In genomic region chr6:41636803-41637178, GRCh38 we compare ENCODE assay signal across 10 cellular contexts. TPM values are rescaled to one million over a fixed set of nuclear protein-coding genes. Genes with fewer than 3 reads are reported as not detected.
DNase-seq lines count a peak whose midpoint lies in the region; ATAC-seq and TF ChIP-seq lines count a peak whose summit lies in the region.
"Had no signal": no experiment of that assay in that cellular context is flagged by ENCODE, and none has a peak within 500 bp of the region (broad histone marks: within the 10 kb centered on the region; RNA-seq: fewer than 3 reads in every experiment).

No MANE protein-coding gene starts in this region.

- H3K4me1 Mint-ChIP-seq in neural progenitor cell = peaks cover 44% of the 10 kb centered on the region

- WGBS in gastroesophageal sphincter (ENCODE audit: low coverage in 1 of 2), 2 donors = 33 to 43% methylated on average over 1 to 15 of the region's 30 CpGs

- H3K27ac ChIP-seq in Peyer's patch = no peak overlapping the region
- no peak overlapping the region for H3K27ac ChIP-seq in gastroesophageal sphincter
- H3K27ac ChIP-seq in neural progenitor cell = no peak overlapping the region

- H3K27me3 ChIP-seq in Peyer's patch = peaks cover 6 to 17% of the 10 kb centered on the region in 2 donors
- H3K27me3 ChIP-seq in gastroesophageal sphincter = peaks cover 70% of the 10 kb centered on the region
- peaks cover 85% of the 10 kb centered on the region for H3K27me3 ChIP-seq in neural progenitor cell

- H3K9ac ChIP-seq in neural progenitor cell = no peak overlapping the region

- H3K36me3 ChIP-seq in Peyer's patch = no peaks in the 10 kb centered on the region
- no peaks in the 10 kb centered on the region for H3K36me3 ChIP-seq in gastroesophageal sphincter
- no peaks in the 10 kb centered on the region for H3K36me3 ChIP-seq in neural progenitor cell

- peaks cover 6% of the 10 kb centered on the region for H3F3A ChIP-seq in neural progenitor cell (ENCODE audit: low read depth)

- no peak for TF ChIP-seq EP300 in gastroesophageal sphincter (IDR thresholded peaks at IDR 0.05)

- ATAC-seq in gastroesophageal sphincter = peak; percentile 42
- ATAC-seq in GM18520 (IDR thresholded peaks at IDR 0.05; ENCODE audit: unreplicated experiment) = no peak
- no peak for ATAC-seq in HG02588 (IDR thresholded peaks at IDR 0.05; ENCODE audit: unreplicated experiment)

- peaks cover 34% of the 10 kb centered on the region for H3K27me3 Mint-ChIP-seq in neural progenitor cell (ENCODE audit: insufficient read depth, low read depth)

- DNase-seq in AG08396 (ENCODE audit: low spot score) (peak; percentile 54), Peyer's patch (peak in 2 of 3 donors; percentile 70 to 81), neural progenitor cell (ENCODE audit: low spot score) (peak; percentile 37), RPMI8226 (no peak)
- no peak for DNase-seq in activated T-cell treated with anti-CD3 and anti-CD28 coated beads, Interleukin-2, amount 50 U/mL, for 48 hours
- DNase-seq: activated CD8-positive, alpha-beta memory T cell treated with anti-CD3 and anti-CD28 coated beads, Interleukin-2, amount 50 U/mL, for 48 hours; foreskin fibroblast had no signal

- no peak for TF ChIP-seq POLR2A in Peyer's patch (IDR thresholded peaks at IDR 0.05)
- TF ChIP-seq POLR2A in gastroesophageal sphincter (IDR thresholded peaks at IDR 0.05) = no peak

- peak overlapping the region; percentile 95 for H3K4me2 ChIP-seq in neural progenitor cell

- peaks cover 21% of the 10 kb centered on the region for H3K79me2 ChIP-seq in neural progenitor cell (ENCODE audit: low read depth)

- peak overlapping the region; percentile 78 for H3K4me3 Mint-ChIP-seq in neural progenitor cell

- peaks cover 10% of the 10 kb centered on the region for H3K36me3 Mint-ChIP-seq in neural progenitor cell

- peak overlapping the region; percentile 48 for H2AFZ ChIP-seq in neural progenitor cell (replicated peaks)

- H3K4me3 ChIP-seq in Peyer's patch = peak overlapping the region in 3 of 4 donors; percentile 34 to 51 (median 44)
- H3K4me3 ChIP-seq in gastroesophageal sphincter = peak overlapping the region in 1 of 2 donors; percentile 51
- peak overlapping the region; percentile 76 for H3K4me3 ChIP-seq in neural progenitor cell

- peaks cover 0 to 22% (median 11%) of the 10 kb centered on the region in 4 donors for H3K4me1 ChIP-seq in Peyer's patch
- H3K4me1 ChIP-seq in gastroesophageal sphincter = peaks cover 0 to 36% (median 22%) of the 10 kb centered on the region in 3 donors
- H3K4me1 ChIP-seq in neural progenitor cell = peaks cover 24% of the 10 kb centered on the region

- peaks cover 21% of the 10 kb centered on the region for H4K20me1 ChIP-seq in neural progenitor cell (ENCODE audit: low read depth)

- H3K9me3 ChIP-seq in Peyer's patch = no peaks in the 10 kb centered on the region
- no peaks in the 10 kb centered on the region for H3K9me3 ChIP-seq in gastroesophageal sphincter
- no peaks in the 10 kb centered on the region for H3K9me3 ChIP-seq in neural progenitor cell (ENCODE audit: low read depth)

- no peaks in the 10 kb centered on the region for H3K9me3 Mint-ChIP-seq in neural progenitor cell

- TF ChIP-seq CTCF in Peyer's patch (IDR thresholded peaks at IDR 0.05) (no peak), gastroesophageal sphincter (IDR thresholded peaks at IDR 0.05) (no peak), neural progenitor cell (IDR thresholded peaks at IDR 0.05) (no peak)

- no peak overlapping the region for H3K27ac Mint-ChIP-seq in neural progenitor cell

RNA-seq across cellular contexts. Expression of gene MDFI, which starts 1.5 kb away (rescaled TPM):
- total RNA-seq in Peyer's patch (1 to 10 TPM in 2 of 4 donors, under 1 TPM in 1, not detected in 1; 0.94 to 2.6 (median 2.4) TPM), gastroesophageal sphincter (1 to 10 TPM in 3 of 4 donors, not detected in 1; 1.4 to 6.5 (median 2.3) TPM), neural progenitor cell (ENCODE audit: low replicate concordance) (29.5 and 87.4 TPM in 2 replicates)

Comparison
In these comparisons a context has a peak if more than half of its experiments do, and no peak if none do; other contexts are left out.
1. DNase-seq: peak in AG08396 (single experiment), Peyer's patch (2 of 3) and neural progenitor cell (single experiment); none in RPMI8226 (single experiment) and activated T-cell treated with anti-CD3 and anti-CD28 coated beads, Interleukin-2, amount 50 U/mL, for 48 hours (0 of 2).